34 cellular contexts compared by ENCODE assay signal in genomic region chr6:89449182-89449581, GRCh38.
"Had no signal": no experiment of that assay in that cellular context is flagged by ENCODE, and none has a peak within 500 bp of the region (broad histone marks: within the 10 kb centered on the region; RNA-seq: fewer than 3 reads in every experiment).

No MANE protein-coding gene starts in this region.

- H3K27ac Mint-ChIP-seq: activated B cell treated with CpG ODN at 0.5 μM for 24 hours; activated CD8-positive, alpha-beta T cell treated with anti-CD3 and anti-CD28 coated beads for 36 hours; activated naive CD8-positive, alpha-beta T cell; activated T-helper 17 cell treated with anti-CD3 and anti-CD28 coated beads, Interleukin-2, amount 50 U/mL, for 72 hours; dendritic cell treated with granulocyte-macrophage colony-stimulating factor and Interleukin-4, amounts not matched to agents 40 ng/mL and 50 ng/mL, for 4 days; endodermal cell; T-helper 17 cell; T-helper 2 cell treated with Interferon-gamma antibody and Interleukin-4, amounts not matched to agents 5 μg/mL and 100 μg/mL, for 36 hours had no signal

- FAIRE-seq: astrocyte, bronchial epithelial cell, frontal cortex, TTC549 had no signal

- ATAC-seq: activated CD4-positive, CD25-positive, alpha-beta regulatory T cell treated with anti-CD3 and anti-CD28 coated beads, Interleukin-2, amount 50 U/mL, for 24 hours; activated CD8-positive, alpha-beta T cell treated with anti-CD3 and anti-CD28 coated beads for 36 hours; activated T-cell treated with anti-CD3 and anti-CD28 coated beads, Interleukin-2, amount 50 U/mL, for 4 hours; activated T-helper 17 cell treated with anti-CD3 and anti-CD28 coated beads, Interleukin-2, amount 50 U/mL, for 72 hours; esophagus mucosa; T-helper 17 cell had no signal

- DNase-seq: activated B cell treated with CpG ODN at 0.5 μM for 24 hours; activated CD4-positive, alpha-beta T cell treated with anti-CD3 and anti-CD28 coated beads for 48 hours; activated CD4-positive, alpha-beta T cell treated with anti-CD3 and anti-CD28 coated beads, Interleukin-2, amount 50 U/mL, for 1 hour; activated CD4-positive, alpha-beta T cell treated with anti-CD3 and anti-CD28 coated beads, Interleukin-2, amount 50 U/mL, for 48 hours; activated CD8-positive, alpha-beta memory T cell treated with anti-CD3 and anti-CD28 coated beads for 24 hours; activated CD8-positive, alpha-beta T cell treated with anti-CD3 and anti-CD28 coated beads for 36 hours; activated effector memory CD4-positive, alpha-beta T cell treated with Interleukin-2 at 50 U/mL for 16 hours; activated gamma-delta T cell treated with Interleukin-2 at 50 U/mL for 16 hours; activated naive CD4-positive, alpha-beta T cell treated with anti-CD3 and anti-CD28 coated beads, Interleukin-2, amount 50 U/mL, for 16 hours; activated naive CD4-positive, alpha-beta T cell treated with Interleukin-2 at 50 U/mL for 16 hours; activated T-cell treated with anti-CD3 and anti-CD28 coated beads, Interleukin-2, amount 50 U/mL, for 4 hours; amniotic stem cell; anterior cingulate cortex; brain microvascular endothelial cell; dorsolateral prefrontal cortex; effector memory CD4-positive, alpha-beta T cell; endodermal cell; foreskin fibroblast; head of caudate nucleus; T-helper 17 cell; T1000 had no signal

- H3K27me3 ChIP-seq: brain microvascular endothelial cell, dorsolateral prefrontal cortex had no signal

- H3K27ac ChIP-seq: brain microvascular endothelial cell, coronary artery, dorsolateral prefrontal cortex, VCaP had no signal

- H3K27me3 Mint-ChIP-seq: activated B cell treated with CpG ODN at 0.5 μM for 24 hours; activated CD8-positive, alpha-beta T cell treated with anti-CD3 and anti-CD28 coated beads for 36 hours; activated naive CD8-positive, alpha-beta T cell; activated T-helper 17 cell treated with anti-CD3 and anti-CD28 coated beads, Interleukin-2, amount 50 U/mL, for 72 hours; central memory CD8-positive, alpha-beta T cell; dendritic cell treated with granulocyte-macrophage colony-stimulating factor and Interleukin-4, amounts not matched to agents 40 ng/mL and 50 ng/mL, for 4 days; T-helper 17 cell had no signal

- H3K4me3 Mint-ChIP-seq: activated B cell treated with CpG ODN at 0.5 μM for 24 hours; activated CD8-positive, alpha-beta T cell treated with anti-CD3 and anti-CD28 coated beads for 36 hours; activated naive CD8-positive, alpha-beta T cell; activated T-cell treated with anti-CD3 and anti-CD28 coated beads, Interleukin-2, amount 50 U/mL, for 4 hours; activated T-helper 17 cell treated with anti-CD3 and anti-CD28 coated beads, Interleukin-2, amount 50 U/mL, for 72 hours; central memory CD8-positive, alpha-beta T cell; dendritic cell treated with granulocyte-macrophage colony-stimulating factor and Interleukin-4, amounts not matched to agents 40 ng/mL and 50 ng/mL, for 4 days; endodermal cell; T-helper 17 cell; T-helper 2 cell treated with Interferon-gamma antibody and Interleukin-4, amounts not matched to agents 5 μg/mL and 100 μg/mL, for 36 hours had no signal

- H3K4me3 ChIP-seq: coronary artery, dorsolateral prefrontal cortex had no signal

- H3K9me3 Mint-ChIP-seq: activated B cell treated with CpG ODN at 0.5 μM for 24 hours; activated CD8-positive, alpha-beta T cell treated with anti-CD3 and anti-CD28 coated beads for 36 hours; activated T-cell treated with anti-CD3 and anti-CD28 coated beads, Interleukin-2, amount 50 U/mL, for 4 hours; activated T-helper 17 cell treated with anti-CD3 and anti-CD28 coated beads, Interleukin-2, amount 50 U/mL, for 72 hours; central memory CD8-positive, alpha-beta T cell; dendritic cell treated with granulocyte-macrophage colony-stimulating factor and Interleukin-4, amounts not matched to agents 40 ng/mL and 50 ng/mL, for 4 days; T-helper 2 cell treated with Interferon-gamma antibody and Interleukin-4, amounts not matched to agents 5 μg/mL and 100 μg/mL, for 36 hours had no signal

- H3K4me1 Mint-ChIP-seq: activated B cell treated with CpG ODN at 0.5 μM for 24 hours; activated T-helper 17 cell treated with anti-CD3 and anti-CD28 coated beads, Interleukin-2, amount 50 U/mL, for 72 hours; central memory CD8-positive, alpha-beta T cell; endodermal cell had no signal

- H3K36me3 ChIP-seq: brain microvascular endothelial cell had no signal
